8 cellular contexts compared by ENCODE assay signal in genomic region chr1:203272633-203273205, GRCh38. TPM values are rescaled to one million over a fixed set of nuclear protein-coding genes. Genes with fewer than 3 reads are reported as not detected.
DNase-seq lines count a peak whose midpoint lies in the region; ATAC-seq and TF ChIP-seq lines count a peak whose summit lies in the region.

No MANE protein-coding gene starts in this region.

- intact Hi-C loops in IMR-90 (cut with micrococcal nuclease) (loop anchor here (1.0 to 2.0 kb wide), 4 partner anchors 33 to 215 kb away; partner anchors contain the start of gene BTG2), dorsolateral prefrontal cortex (cut with DNase I) (loop anchor here (1.0 to 5.0 kb wide), 8 partner anchors 18 to 214 kb away; partner anchors contain the start of gene BTG2 (in 1 of the 2)), ovary (cut with DNase I) (loop anchor here (1.0 to 10.0 kb wide), 10 partner anchors 35 to 422 kb away; partner anchors contain the start of gene BTG2 (in 2 of the 4))

- no peaks in the 10 kb centered on the region for H3K27me3 Mint-ChIP-seq in type B pancreatic cell

- no peaks in the 10 kb centered on the region for H3K9me3 Mint-ChIP-seq in type B pancreatic cell

- H2BK5ac ChIP-seq in IMR-90 (ENCODE audit: low read depth, low read length, poor library complexity, severe bottlenecking) = no peak overlapping the region

- CTCF ChIA-PET in IMR-90 (lab: Yijun Ruan, JAX) = interaction anchor here (0.5 to 1.1 kb wide), 16 partner anchors 8 to 215 kb away, joined by 3 to 8 read pairs (median 3); no protein-coding TSS in a partner anchor

- no peak for TF ChIP-seq EP300 in ovary (IDR thresholded peaks at IDR 0.05)

- no peak overlapping the region for H4K8ac ChIP-seq in IMR-90 (ENCODE audit: low read depth in 2 of 2, low read length in 2 of 2)

- POLR2A ChIA-PET in IMR-90 (lab: Charles Lee; ENCODE audit: unreplicated experiment) = no interaction called here

- in situ Hi-C loops in IMR-90 (cut with MboI; ENCODE audit: low sequenced_read_pairs) = loop anchor here (5.0 to 10.0 kb wide), 3 partner anchors 65 to 215 kb away; no protein-coding TSS in a partner anchor

- no peaks in the 10 kb centered on the region for H3K79me1 ChIP-seq in IMR-90 (ENCODE audit: low read depth in 1 of 2, low read length in 2 of 2)

- peak overlapping the region; percentile 60 for H3K9ac ChIP-seq in BLaER1
- H3K9ac ChIP-seq in IMR-90 (ENCODE audit: low read depth, low read length) = no peak overlapping the region

- ATAC-seq in IMR-90 (ENCODE audit: low read depth) (no peak), GM21360 (IDR thresholded peaks at IDR 0.05; ENCODE audit: unreplicated experiment) (no peak)

- no peak overlapping the region for H3K18ac ChIP-seq in IMR-90 (ENCODE audit: low read depth, low read length)

- H4K5ac ChIP-seq in IMR-90 (ENCODE audit: low read depth, low read length) = no peak overlapping the region

- no peak overlapping the region for H4K91ac ChIP-seq in IMR-90 (ENCODE audit: insufficient read depth, low read depth, low read length)

- no peak overlapping the region for H3K4me3 Mint-ChIP-seq in type B pancreatic cell

- no peak overlapping the region for H2AK9ac ChIP-seq in IMR-90 (replicated peaks; ENCODE audit: low read depth, low read length, poor library complexity)

- DNase-seq in IMR-90 (no peak), dorsolateral prefrontal cortex (peak in 1 of 10 donors; percentile 42), ovary (peak in 3 of 5 donors; percentile 45 to 62 (median 51)), type B pancreatic cell (ENCODE audit: extremely low spot score, unreplicated experiment) (no peak), GM20000 (ENCODE audit: low spot score) (no peak)
- no peak for DNase-seq in activated CD4-positive, CD25-positive, alpha-beta regulatory T cell treated with anti-CD3 and anti-CD28 coated beads, Interleukin-2, amount 50 U/mL, for 72 hours

- no CpG with 5 or more reads among the region's 17 CpGs for WGBS in IMR-90 (ENCODE audit: extremely low coverage in 2 of 2, insufficient read length in 1 of 2), 2 experiments
- 23 to 25% (median 24%) methylated on average over 17 of the region's 17 CpGs for whole genome bisulfite sequencing in ovary, 3 donors

- H3K4me2 ChIP-seq in BLaER1 = peak overlapping the region; percentile 95
- no peak overlapping the region for H3K4me2 ChIP-seq in IMR-90 (ENCODE audit: low read depth, low read length)

- no peak overlapping the region for H3K4ac ChIP-seq in IMR-90 (ENCODE audit: low read depth, low read length)

- dilution Hi-C loops in IMR-90 (cut with HindIII; ENCODE audit: low sequenced_read_pairs, unreplicated experiment) = no loop called here

- peaks cover 94% of the 10 kb centered on the region for H3K4me1 ChIP-seq in BLaER1
- H3K4me1 ChIP-seq in IMR-90 (ENCODE audit: control insufficient read depth, insufficient read depth, low read length) = peaks cover 5% of the 10 kb centered on the region; the same call in 1 of the 2 replicates
- peaks cover 5% of the 10 kb centered on the region for H3K4me1 ChIP-seq in ovary (ENCODE audit: insufficient read depth)

- H3K36me3 Mint-ChIP-seq in type B pancreatic cell = no peaks in the 10 kb centered on the region

- no peak overlapping the region for H2BK120ac ChIP-seq in IMR-90 (ENCODE audit: low read depth, low read length)

- H3K27ac ChIP-seq in BLaER1 (0 out of 2 replicates have a peak overlapping the region, but pooled peaks have one; percentile 2), IMR-90 (ENCODE audit: insufficient read depth, low read length) (no peak overlapping the region), dorsolateral prefrontal cortex (peak overlapping the region in 51 of 59 donors; percentile 87 to 99 (median 98)), ovary (peak overlapping the region in 1 of 2 donors; percentile 81)

- no peak for TF ChIP-seq CTCF in IMR-90 (conservative IDR thresholded peaks at IDR 0.05; ENCODE audit: low read depth, low read length)
- no peak for TF ChIP-seq CTCF in dorsolateral prefrontal cortex (IDR thresholded peaks at IDR 0.05 in 54 of 56, conservative IDR thresholded peaks at IDR 0.05 in 2 of 56; ENCODE audit: low read depth in 1 of 56, partially characterized antibody in 56 of 56)
- no peak for TF ChIP-seq CTCF in ovary (IDR thresholded peaks at IDR 0.05)
- no peak for TF ChIP-seq CTCF in type B pancreatic cell (conservative IDR thresholded peaks at IDR 0.05)
- TF ChIP-seq CTCF in GM20000 (IDR thresholded peaks at IDR 0.05; ENCODE audit: extremely low read depth, missing control alignments) = no peak

- no peak overlapping the region for H3K27ac Mint-ChIP-seq in type B pancreatic cell

- no peak for TF ChIP-seq RAD21 in IMR-90 (IDR thresholded peaks at IDR 0.05; ENCODE audit: low read length)

- H3K4me1 Mint-ChIP-seq in type B pancreatic cell (ENCODE audit: unreplicated experiment) = peaks cover 9% of the 10 kb centered on the region

- no peaks in the 10 kb centered on the region for H3K36me3 ChIP-seq in BLaER1
- H3K36me3 ChIP-seq in IMR-90 (ENCODE audit: control insufficient read depth, insufficient read depth, low read length) = no peaks in the 10 kb centered on the region
- H3K36me3 ChIP-seq in ovary = no peaks in the 10 kb centered on the region

- H2BK15ac ChIP-seq in IMR-90 (ENCODE audit: low read depth, low read length) = no peak overlapping the region

- H2AFZ ChIP-seq in IMR-90 (replicated peaks; ENCODE audit: low read length, poor library complexity) = peak overlapping the region; percentile 89

- H3K14ac ChIP-seq in IMR-90 (replicated peaks; ENCODE audit: low read depth, low read length) = no peak overlapping the region

- no TSS peak for BruUV-seq in IMR-90 (replicated peaks; lab: Mats Ljungman, UMichigan)

- no peak overlapping the region; the same call in 1 of the 2 replicates for H2AK5ac ChIP-seq in IMR-90 (ENCODE audit: low read depth, low read length)

- H3K23ac ChIP-seq in IMR-90 (ENCODE audit: low read depth, low read length) = no peak overlapping the region

- no peaks in the 10 kb centered on the region for H3K9me1 ChIP-seq in IMR-90 (ENCODE audit: insufficient read depth, low read length)

- TF ChIP-seq POLR2A in IMR-90 (IDR thresholded peaks at IDR 0.05; ENCODE audit: low read depth, low read length) (no peak), ovary (IDR thresholded peaks at IDR 0.05) (no peak)

- H2BK20ac ChIP-seq in IMR-90 (ENCODE audit: low read depth, low read length) = no peak overlapping the region

- H4K20me1 ChIP-seq in BLaER1 (no peaks in the 10 kb centered on the region), IMR-90 (ENCODE audit: insufficient read depth, low read length) (no peaks in the 10 kb centered on the region)

- H3K27me3 ChIP-seq in BLaER1 (no peaks in the 10 kb centered on the region), IMR-90 (ENCODE audit: control insufficient read depth, insufficient read depth, low read length) (no peaks in the 10 kb centered on the region; the same call in 1 of the 2 replicates), dorsolateral prefrontal cortex (no peaks in the 10 kb centered on the region), ovary (no peaks in the 10 kb centered on the region)

- no peak overlapping the region for H3K56ac ChIP-seq in IMR-90 (ENCODE audit: extremely low read depth, insufficient read depth, low read length)

- H3K9me3 ChIP-seq in BLaER1 (no peaks in the 10 kb centered on the region), IMR-90 (ENCODE audit: control insufficient read depth, insufficient read depth, low read length) (no peaks in the 10 kb centered on the region), ovary (no peaks in the 10 kb centered on the region)

- H3K4me3 ChIP-seq in BLaER1 (peak overlapping the region; percentile 55), IMR-90 (ENCODE audit: insufficient read depth, low read depth, low read length) (no peak overlapping the region), dorsolateral prefrontal cortex (peak overlapping the region in 49 of 59 donors; percentile 9 to 61 (median 44)), ovary (no peak overlapping the region)

TF ChIP-seq in IMR-90, 13 proteins besides CTCF, POLR2A, EP300 and RAD21 (continues in another document):
- TF ChIP-seq BHLHE40 (IDR thresholded peaks at IDR 0.05; ENCODE audit: low read depth, low read length) (no peak), CEBPB (IDR thresholded peaks at IDR 0.05; ENCODE audit: low read depth, low read length) (no peak), MAFK (IDR thresholded peaks at IDR 0.05; ENCODE audit: low read depth, low read length) (no peak), MXI1 (IDR thresholded peaks at IDR 0.05; ENCODE audit: borderline replicate concordance, low read depth, low read length) (no peak), SMC3 (IDR thresholded peaks at IDR 0.05; ENCODE audit: low read depth, low read length) (no peak), FOS (IDR thresholded peaks at IDR 0.05; ENCODE audit: low read depth, low read length) (no peak), USF2 (IDR thresholded peaks at IDR 0.05; ENCODE audit: low read depth, low read length) (no peak), NFE2L2 (IDR thresholded peaks at IDR 0.05; ENCODE audit: low read depth, low read length) (no peak), RCOR1 (IDR thresholded peaks at IDR 0.05; ENCODE audit: insufficient replicate concordance, low read length) (no peak), MAZ (IDR thresholded peaks at IDR 0.05; ENCODE audit: borderline replicate concordance, low read depth, low read length) (no peak)

RNA-seq across cellular contexts. Expression of gene BTG2, which starts 32.6 kb away (rescaled TPM):
- total RNA-seq in IMR-90 (2012; rRNA removed) (8.4 and 10.3 TPM in 2 replicates), dorsolateral prefrontal cortex (100 to 1,000 TPM in 3 of 120 experiments, 10 to 100 TPM in 117; 21.2 to 122 (median 33.4) TPM), ovary (100 to 1,000 TPM; 124 to 395 (median 220) TPM), type B pancreatic cell (ENCODE audit: low replicate concordance) (49.8 and 147 TPM in 2 replicates)
- polyA plus RNA-seq in IMR-90 (2012; rRNA removed) (10.7 and 18.8 TPM in 2 replicates), ovary (100 to 1,000 TPM; 113 to 167 TPM)
- 4.9 and 23.6 TPM in 2 replicates for polyA plus RNA-seq in IMR-90 (2012; cell fraction: cytosol; rRNA removed)
- 18.8 and 39.4 TPM in 2 replicates for polyA plus RNA-seq in IMR-90 (2012; cell fraction: nucleus; rRNA removed; ENCODE audit: low replicate concordance)

RNA-seq across cellular contexts. Expression of gene CHIT1, which starts 43.2 kb away (rescaled TPM):
- total RNA-seq in IMR-90 (2012; rRNA removed) (not detected in 2 replicates), dorsolateral prefrontal cortex (1 to 10 TPM in 92 of 120 experiments, under 1 TPM in 24, not detected in 4; 0.17 to 6.8 (median 1.6) TPM), ovary (10 to 100 TPM in 1 of 7 donors, 1 to 10 TPM in 1, under 1 TPM in 2, not detected in 3; 0.08 to 26.9 (median 0.77) TPM), type B pancreatic cell (ENCODE audit: low replicate concordance) (not detected in 2 replicates)
- polyA plus RNA-seq in IMR-90 (2012; rRNA removed) (not detected in 2 replicates), ovary (1 to 10 TPM in 1 of 2 donors, under 1 TPM in 1; 0.50 to 7.0 TPM)
- polyA plus RNA-seq in IMR-90 (2012; cell fraction: cytosol; rRNA removed) = not detected in 2 replicates
- not detected in 2 replicates for polyA plus RNA-seq in IMR-90 (2012; cell fraction: nucleus; rRNA removed; ENCODE audit: low replicate concordance)

Comparison
In these comparisons a context has a peak if more than half of its experiments do, and no peak if none do; other contexts are left out.
1. H3K4me3 ChIP-seq: peak in BLaER1 (single experiment) and dorsolateral prefrontal cortex (49 of 59); none in IMR-90 (single experiment) and ovary (single experiment).
2. DNase-seq: peak in ovary (3 of 5); none in IMR-90 (single experiment), activated CD4-positive, CD25-positive, alpha-beta regulatory T cell treated with anti-CD3 and anti-CD28 coated beads, Interleukin-2, amount 50 U/mL, for 72 hours (single experiment), type B pancreatic cell (single experiment) and GM20000 (single experiment).